Comparison of ENCODE assay signal across 16 cellular contexts in the genomic region with DNA sequence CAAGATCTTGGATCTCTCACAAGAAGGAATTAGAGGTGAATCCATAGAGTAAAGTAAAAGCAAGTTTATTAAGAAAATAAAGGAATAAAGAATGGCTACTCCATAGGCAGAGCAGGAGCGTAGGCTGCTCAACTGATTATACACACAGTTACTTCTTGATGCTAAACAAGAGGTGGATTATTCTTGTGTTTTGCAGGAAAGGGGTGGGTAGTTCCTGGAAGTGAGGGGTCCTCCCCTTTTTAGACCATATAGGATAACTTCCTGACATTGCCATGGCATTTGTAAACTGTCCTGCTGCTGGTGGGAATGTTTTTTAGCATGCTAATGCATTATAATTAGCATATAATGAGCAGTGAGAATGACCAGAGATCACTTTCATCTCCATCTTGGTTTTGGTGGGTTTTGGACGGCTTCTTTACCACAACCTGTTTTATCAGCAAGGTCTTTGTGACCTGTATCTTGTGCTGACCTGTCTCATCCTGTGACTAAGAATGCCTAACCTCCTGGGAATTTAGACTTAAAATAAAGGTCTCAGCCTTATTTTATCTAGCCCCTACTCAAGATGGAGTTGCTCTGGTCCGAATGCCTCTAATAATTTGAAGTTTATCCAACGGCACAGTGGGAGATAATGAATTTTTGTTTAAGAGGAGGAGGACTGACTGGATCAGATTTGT.
"Had no signal": no experiment of that assay in that cellular context is flagged by ENCODE, and none has a peak within 500 bp of the region (broad histone marks: within the 10 kb centered on the region; RNA-seq: fewer than 3 reads in every experiment).

No MANE protein-coding gene starts in this region.

- H3K9me3 Mint-ChIP-seq: activated naive CD4-positive, alpha-beta T cell treated with anti-CD3 and anti-CD28 coated beads for 36 hours; activated T-helper 17 cell treated with anti-CD3 and anti-CD28 coated beads, Interleukin-2, amount 50 U/mL, for 72 hours; central memory CD8-positive, alpha-beta T cell; effector memory CD8-positive, alpha-beta T cell; stimulated activated memory B cell treated with anti-CD40 and anti-IgM and Interleukin-4, amounts not matched to agents 10 μg/mL and 1 μg/mL and 100 μg/mL, for 72 hours had no signal

- H3K27me3 Mint-ChIP-seq: stimulated activated memory B cell treated with anti-CD40 and anti-IgM and Interleukin-4, amounts not matched to agents 10 μg/mL and 1 μg/mL and 100 μg/mL, for 72 hours had no signal

- H3K9me3 ChIP-seq: lower lobe of right lung, ovary, thyroid gland had no signal

- FAIRE-seq: urothelium cell line had no signal

- H3K27me3 ChIP-seq: ovary, thyroid gland had no signal

- H3K4me1 Mint-ChIP-seq: activated T-helper 17 cell treated with anti-CD3 and anti-CD28 coated beads, Interleukin-2, amount 50 U/mL, for 72 hours had no signal

- DNase-seq: activated CD4-positive, alpha-beta T cell treated with anti-CD3 and anti-CD28 coated beads, Interleukin-2, amount 50 U/mL, for 48 hours; activated naive CD4-positive, alpha-beta T cell treated with anti-CD3 and anti-CD28 coated beads for 36 hours; cortex of kidney; effector memory CD8-positive, alpha-beta T cell; glutamatergic neuron; lower lobe of right lung; ovary; T-helper 1 cell; T1000; thyroid gland; WERI-Rb-1 had no signal

- H3K36me3 ChIP-seq: lower lobe of right lung, ovary, thyroid gland had no signal

- H3K4me3 Mint-ChIP-seq: activated naive CD4-positive, alpha-beta T cell treated with anti-CD3 and anti-CD28 coated beads for 36 hours; activated T-helper 17 cell treated with anti-CD3 and anti-CD28 coated beads, Interleukin-2, amount 50 U/mL, for 72 hours; central memory CD8-positive, alpha-beta T cell; effector memory CD8-positive, alpha-beta T cell; stimulated activated memory B cell treated with anti-CD40 and anti-IgM and Interleukin-4, amounts not matched to agents 10 μg/mL and 1 μg/mL and 100 μg/mL, for 72 hours had no signal

- H3K27ac ChIP-seq: lower lobe of right lung, ovary, WERI-Rb-1 had no signal

- H3K27ac Mint-ChIP-seq: activated naive CD4-positive, alpha-beta T cell treated with anti-CD3 and anti-CD28 coated beads for 36 hours; activated T-helper 17 cell treated with anti-CD3 and anti-CD28 coated beads, Interleukin-2, amount 50 U/mL, for 72 hours; effector memory CD8-positive, alpha-beta T cell; stimulated activated memory B cell treated with anti-CD40 and anti-IgM and Interleukin-4, amounts not matched to agents 10 μg/mL and 1 μg/mL and 100 μg/mL, for 72 hours had no signal

- ATAC-seq: activated T-helper 17 cell treated with anti-CD3 and anti-CD28 coated beads, Interleukin-2, amount 50 U/mL, for 72 hours; effector memory CD8-positive, alpha-beta T cell; SK-N-SH treated with all-trans-retinoic acid at 6 μM for 48 hours; stimulated activated memory B cell treated with anti-CD40 and anti-IgM and Interleukin-4, amounts not matched to agents 10 μg/mL and 1 μg/mL and 100 μg/mL, for 72 hours had no signal

- H3K4me3 ChIP-seq: lower lobe of right lung, ovary, thyroid gland had no signal
